Comparison of ENCODE assay signal across 12 cellular contexts in genomic region chr21:14229399-14229798, GRCh38. TPM values are rescaled to one million over a fixed set of nuclear protein-coding genes. Genes with fewer than 3 reads are reported as not detected.
"Had no signal": no experiment of that assay in that cellular context is flagged by ENCODE, and none has a peak within 500 bp of the region (broad histone marks: within the 10 kb centered on the region; RNA-seq: fewer than 3 reads in every experiment).

No MANE protein-coding gene starts in this region.

- FAIRE-seq: H1, H54 had no signal

- H3K27ac ChIP-seq: GM23248 had no signal

- H3K9ac ChIP-seq: GM23248 had no signal

- H3K4me2 ChIP-seq: GM23338 had no signal

- H3K4me1 ChIP-seq: HAP-1 had no signal

- ATAC-seq: GM23338, HCT116 had no signal

- DNase-seq: GM23248, GOT3, H7, H9, HCEC 1CT, HFFc6 had no signal

- H3K4me3 ChIP-seq: GM23248, GM23338, HAP-1 had no signal

- H3K36me3 ChIP-seq: HAP-1 had no signal

- H2AFZ ChIP-seq: GM23248, GM23338 had no signal

RNA-seq across cellular contexts. Expression of gene RBM11, which starts 13.4 kb away (rescaled TPM):
- total RNA-seq: GM23248, HFFc6 had no signal
- polyA plus RNA-seq: GM23248 had no signal

RNA-seq across cellular contexts. Expression of gene LIPI, which starts 18.6 kb away (rescaled TPM):
- total RNA-seq: GM23248, GM23338, H1, H4, H7, H9, HFFc6 had no signal
- polyA plus RNA-seq: GM23248, GM23338, H1 had no signal
